Comparison of ENCODE assay signal across 18 cellular contexts in genomic region chr10:77810446-77811335, GRCh38.
"Had no signal": no experiment of that assay in that cellular context is flagged by ENCODE, and none has a peak within 500 bp of the region (broad histone marks: within the 10 kb centered on the region; RNA-seq: fewer than 3 reads in every experiment).

No MANE protein-coding gene starts in this region.

- H3K4me1 ChIP-seq: body of pancreas, heart left ventricle, suprapubic skin had no signal

- ATAC-seq: activated T-cell treated with anti-CD3 and anti-CD28 coated beads, Interleukin-2, amount 50 U/mL, for 72 hours; body of pancreas; effector memory CD8-positive, alpha-beta T cell had no signal

- H3K27ac Mint-ChIP-seq: activated CD4-positive, alpha-beta T cell treated with anti-CD3 and anti-CD28 coated beads, Interleukin-2, amount 10 ng/mL, durations not matched to agents 7 days and 5 days; activated naive CD8-positive, alpha-beta T cell treated with anti-CD3 and anti-CD28 coated beads for 36 hours; activated T-cell treated with anti-CD3 and anti-CD28 coated beads, Interleukin-2, amount 50 U/mL, for 72 hours; dendritic cell treated with granulocyte-macrophage colony-stimulating factor and Interleukin-4, amounts not matched to agents 40 ng/mL and 50 ng/mL, for 4 days; naive B cell; T-helper 1 cell treated with Interleukin-12 subunit alpha and Interleukin-12 subunit beta and Interleukin-4 antibody, amounts not matched to agents 30 μg/mL and 1 μg/mL, for 36 hours; type B pancreatic cell had no signal

- H3K27me3 ChIP-seq: body of pancreas, heart left ventricle, suprapubic skin had no signal

- H3K9me3 Mint-ChIP-seq: activated CD4-positive, alpha-beta T cell treated with anti-CD3 and anti-CD28 coated beads, Interleukin-2, amount 10 ng/mL, durations not matched to agents 7 days and 5 days; activated naive CD8-positive, alpha-beta T cell treated with anti-CD3 and anti-CD28 coated beads for 36 hours; activated T-cell treated with anti-CD3 and anti-CD28 coated beads, Interleukin-2, amount 50 U/mL, for 72 hours; dendritic cell treated with granulocyte-macrophage colony-stimulating factor and Interleukin-4, amounts not matched to agents 40 ng/mL and 50 ng/mL, for 4 days; effector memory CD8-positive, alpha-beta T cell; T-helper 1 cell treated with Interleukin-12 subunit alpha and Interleukin-12 subunit beta and Interleukin-4 antibody, amounts not matched to agents 30 μg/mL and 1 μg/mL, for 36 hours; type B pancreatic cell had no signal

- DNase-seq: activated CD4-positive, alpha-beta T cell treated with anti-CD3 and anti-CD28 coated beads, Interleukin-2, amount 10 ng/mL, durations not matched to agents 7 days and 5 days; activated CD4-positive, CD25-positive, alpha-beta regulatory T cell; activated CD8-positive, alpha-beta memory T cell treated with anti-CD3 and anti-CD28 coated beads, Interleukin-2, amount 50 U/mL, for 48 hours; activated naive CD8-positive, alpha-beta T cell treated with anti-CD3 and anti-CD28 coated beads for 36 hours; activated T-cell treated with anti-CD3 and anti-CD28 coated beads, Interleukin-2, amount 50 U/mL, for 72 hours; amygdala; body of pancreas; effector memory CD8-positive, alpha-beta T cell; foreskin melanocyte; heart left ventricle; naive B cell; stimulated activated CD4-positive, alpha-beta T cell treated with anti-CD3 and anti-CD28 coated beads, Interleukin-4, amount 100 ng/mL, for 24 hours; stimulated activated naive CD4-positive, alpha-beta T cell treated with Interleukin-2 at 50 U/mL for 16 hours had no signal

- H3K27me3 Mint-ChIP-seq: activated CD4-positive, alpha-beta T cell treated with anti-CD3 and anti-CD28 coated beads, Interleukin-2, amount 10 ng/mL, durations not matched to agents 7 days and 5 days; activated naive CD8-positive, alpha-beta T cell treated with anti-CD3 and anti-CD28 coated beads for 36 hours; dendritic cell treated with granulocyte-macrophage colony-stimulating factor and Interleukin-4, amounts not matched to agents 40 ng/mL and 50 ng/mL, for 4 days; effector memory CD8-positive, alpha-beta T cell; naive B cell; type B pancreatic cell had no signal

- H3K27ac ChIP-seq: body of pancreas, heart left ventricle, skin epidermis, suprapubic skin had no signal

- H3K4me3 ChIP-seq: body of pancreas, heart left ventricle, skin epidermis, suprapubic skin had no signal

- H3K4me1 Mint-ChIP-seq: activated CD4-positive, alpha-beta T cell treated with anti-CD3 and anti-CD28 coated beads, Interleukin-2, amount 10 ng/mL, durations not matched to agents 7 days and 5 days; activated naive CD8-positive, alpha-beta T cell treated with anti-CD3 and anti-CD28 coated beads for 36 hours; naive B cell had no signal

- H3K4me3 Mint-ChIP-seq: activated CD4-positive, alpha-beta T cell treated with anti-CD3 and anti-CD28 coated beads, Interleukin-2, amount 10 ng/mL, durations not matched to agents 7 days and 5 days; activated naive CD8-positive, alpha-beta T cell treated with anti-CD3 and anti-CD28 coated beads for 36 hours; activated T-cell treated with anti-CD3 and anti-CD28 coated beads, Interleukin-2, amount 50 U/mL, for 72 hours; dendritic cell treated with granulocyte-macrophage colony-stimulating factor and Interleukin-4, amounts not matched to agents 40 ng/mL and 50 ng/mL, for 4 days; effector memory CD8-positive, alpha-beta T cell; T-helper 1 cell treated with Interleukin-12 subunit alpha and Interleukin-12 subunit beta and Interleukin-4 antibody, amounts not matched to agents 30 μg/mL and 1 μg/mL, for 36 hours; type B pancreatic cell had no signal

- H3K36me3 Mint-ChIP-seq: activated naive CD8-positive, alpha-beta T cell treated with anti-CD3 and anti-CD28 coated beads for 36 hours; naive B cell had no signal

- H3K9me3 ChIP-seq: body of pancreas, heart left ventricle, suprapubic skin had no signal
